Comparison of ENCODE assay signal across 15 cellular contexts in genomic region chr10:11563936-11564335, GRCh38.
"Had no signal": no experiment of that assay in that cellular context is flagged by ENCODE, and none has a peak within 500 bp of the region (broad histone marks: within the 10 kb centered on the region; RNA-seq: fewer than 3 reads in every experiment).

No MANE protein-coding gene starts in this region.

- H3K27me3 ChIP-seq: cardiac muscle cell, vagina had no signal

- H3K4me3 Mint-ChIP-seq: activated CD4-positive, alpha-beta T cell treated with anti-CD3 and anti-CD28 coated beads for 36 hours; activated CD8-positive, alpha-beta T cell treated with anti-CD3 and anti-CD28 coated beads for 36 hours; activated naive CD8-positive, alpha-beta T cell treated with anti-CD3 and anti-CD28 coated beads, Interleukin-2, amount 10 ng/mL, durations not matched to agents 7 days and 5 days; naive thymus-derived CD8-positive, alpha-beta T cell had no signal

- H3K27ac ChIP-seq: cardiac muscle cell, epithelial cell of prostate, lower lobe of right lung, vagina had no signal

- H3K27ac Mint-ChIP-seq: activated CD4-positive, alpha-beta T cell treated with anti-CD3 and anti-CD28 coated beads for 36 hours; activated CD8-positive, alpha-beta T cell treated with anti-CD3 and anti-CD28 coated beads for 36 hours; activated naive CD8-positive, alpha-beta T cell treated with anti-CD3 and anti-CD28 coated beads, Interleukin-2, amount 10 ng/mL, durations not matched to agents 7 days and 5 days; naive thymus-derived CD8-positive, alpha-beta T cell had no signal

- ATAC-seq: activated CD4-positive, alpha-beta T cell treated with anti-CD3 and anti-CD28 coated beads for 36 hours; activated CD8-positive, alpha-beta T cell treated with anti-CD3 and anti-CD28 coated beads for 36 hours; naive thymus-derived CD8-positive, alpha-beta T cell; right cardiac atrium had no signal

- H3K4me3 ChIP-seq: cardiac muscle cell, lower lobe of right lung, vagina had no signal

- H3K4me1 Mint-ChIP-seq: activated naive CD8-positive, alpha-beta T cell treated with anti-CD3 and anti-CD28 coated beads, Interleukin-2, amount 10 ng/mL, durations not matched to agents 7 days and 5 days had no signal

- DNase-seq: activated CD4-positive, alpha-beta T cell treated with anti-CD3 and anti-CD28 coated beads for 36 hours; activated CD8-positive, alpha-beta memory T cell treated with anti-CD3 and anti-CD28 coated beads, Interleukin-2, amount 50 U/mL, for 4 hours; activated CD8-positive, alpha-beta T cell treated with anti-CD3 and anti-CD28 coated beads for 36 hours; activated naive CD8-positive, alpha-beta T cell treated with anti-CD3 and anti-CD28 coated beads, Interleukin-2, amount 10 ng/mL, durations not matched to agents 7 days and 5 days; aorta; hypothalamus; lower lobe of right lung; naive thymus-derived CD8-positive, alpha-beta T cell; nucleus accumbens; right cardiac atrium; small intestine; T1000 had no signal

- H3K4me1 ChIP-seq: vagina had no signal

- H3K36me3 ChIP-seq: cardiac muscle cell, lower lobe of right lung, vagina had no signal

- H3K9me3 Mint-ChIP-seq: activated CD8-positive, alpha-beta T cell treated with anti-CD3 and anti-CD28 coated beads for 36 hours; activated naive CD8-positive, alpha-beta T cell treated with anti-CD3 and anti-CD28 coated beads, Interleukin-2, amount 10 ng/mL, durations not matched to agents 7 days and 5 days had no signal

- H3K27me3 Mint-ChIP-seq: activated CD4-positive, alpha-beta T cell treated with anti-CD3 and anti-CD28 coated beads for 36 hours; activated CD8-positive, alpha-beta T cell treated with anti-CD3 and anti-CD28 coated beads for 36 hours; activated naive CD8-positive, alpha-beta T cell treated with anti-CD3 and anti-CD28 coated beads, Interleukin-2, amount 10 ng/mL, durations not matched to agents 7 days and 5 days; naive thymus-derived CD8-positive, alpha-beta T cell had no signal

- H3K9me3 ChIP-seq: lower lobe of right lung, vagina had no signal
